In genomic region chr16:89449726-89450335, GRCh38 we compare ENCODE assay signal across 1 cellular context.
TF ChIP-seq lines count a peak whose summit lies in the region.

No MANE protein-coding gene starts in this region.

TF ChIP-seq in IMR-90, 13 proteins besides CTCF, POLR2A, EP300 and RAD21:
- TF ChIP-seq CEBPB (IDR thresholded peaks at IDR 0.05; ENCODE audit: low read depth, low read length) (peak; percentile 6; the same call in 1 of the 2 replicates), MAFK (IDR thresholded peaks at IDR 0.05; ENCODE audit: low read depth, low read length) (no peak), MAZ (IDR thresholded peaks at IDR 0.05; ENCODE audit: borderline replicate concordance, low read depth, low read length) (no peak)
